In genomic region chr1:246725191-246725590, GRCh38 we compare ENCODE assay signal across 8 cellular contexts. TPM values are rescaled to one million over a fixed set of nuclear protein-coding genes. Genes with fewer than 3 reads are reported as not detected.
A peak's percentile ranks its signal among the peaks of the same experiment; 100 is the strongest.
DNase-seq lines count a peak whose midpoint lies in the region; ATAC-seq and TF ChIP-seq lines count a peak whose summit lies in the region.

No MANE protein-coding gene starts in this region.

- ATAC-seq in GM21786 (IDR thresholded peaks at IDR 0.05; ENCODE audit: unreplicated experiment) (no peak), GM18867 (IDR thresholded peaks at IDR 0.05; ENCODE audit: unreplicated experiment) (no peak)

- H3K36me3 ChIP-seq in neural progenitor cell: peaks cover 12% of the 10 kb centered on the region

- H3K27me3 Mint-ChIP-seq in CD14-positive monocyte (ENCODE audit: low read depth in 3 of 3): peaks cover 0 to 3% (median 0%) of the 10 kb centered on the region in 3 donors
- H3K27me3 Mint-ChIP-seq in neural progenitor cell (ENCODE audit: insufficient read depth, low read depth): peaks cover 4% of the 10 kb centered on the region

- H3K4me3 ChIP-seq in NB4 (ENCODE audit: low read depth, low read length) (peak overlapping the region; percentile 77), coronary artery (peak overlapping the region; percentile 91), neural progenitor cell (peak overlapping the region; percentile 97)

- peaks cover 7% of the 10 kb centered on the region for H3K4me1 ChIP-seq in neural progenitor cell

- peak overlapping the region in 1 of 2 donors; percentile 91 for H3K27ac ChIP-seq in coronary artery
- no peak overlapping the region for H3K27ac ChIP-seq in neural progenitor cell

- H3K36me3 Mint-ChIP-seq in CD14-positive monocyte (peaks cover 28 to 29% of the 10 kb centered on the region in 2 donors), neural progenitor cell (peaks cover 36% of the 10 kb centered on the region)

- peaks cover 17% of the 10 kb centered on the region for H3K79me2 ChIP-seq in neural progenitor cell (ENCODE audit: low read depth)

- H3K4me3 Mint-ChIP-seq in CD14-positive monocyte (peak overlapping the region; percentile 92 to 96), neural progenitor cell (peak overlapping the region; percentile 95)

- DNase-seq in CD14-positive monocyte (ENCODE audit: low spot score): no peak
- peak; percentile 50 for DNase-seq in NB4 (ENCODE audit: low read depth)
- DNase-seq in coronary artery (ENCODE audit: low spot score): no peak
- no peak for DNase-seq in neural progenitor cell (ENCODE audit: low spot score)
- no peak for DNase-seq in iPS-NIHi7 (ENCODE audit: extremely low spot score)
- no peak for DNase-seq in HPDE6-E6E7 (ENCODE audit: extremely low spot score)

- H3K9me3 Mint-ChIP-seq in CD14-positive monocyte (peaks cover 13 to 29% (median 23%) of the 10 kb centered on the region in 7 donors), neural progenitor cell (peaks cover 26% of the 10 kb centered on the region)

- H4K20me1 ChIP-seq in neural progenitor cell (ENCODE audit: low read depth): no peaks in the 10 kb centered on the region

- no peak overlapping the region for H3K9ac ChIP-seq in neural progenitor cell

- no peaks in the 10 kb centered on the region for H3K9me3 ChIP-seq in neural progenitor cell (ENCODE audit: low read depth)

- no peaks in the 10 kb centered on the region for H3F3A ChIP-seq in neural progenitor cell (ENCODE audit: low read depth)

- TF ChIP-seq CTCF in CD14-positive monocyte (IDR thresholded peaks at IDR 0.05) (no peak), NB4 (IDR thresholded peaks at IDR 0.05; ENCODE audit: low read depth, low read length) (no peak), coronary artery (IDR thresholded peaks at IDR 0.05) (no peak), neural progenitor cell (IDR thresholded peaks at IDR 0.05) (no peak)

- intact Hi-C loops in CD14-positive monocyte (cut with micrococcal nuclease): no loop called here

- peak overlapping the region; percentile 93 for H3K4me2 ChIP-seq in neural progenitor cell

- no peaks in the 10 kb centered on the region for H3K27me3 ChIP-seq in neural progenitor cell

- H3K4me1 Mint-ChIP-seq in CD14-positive monocyte: peaks cover 33% of the 10 kb centered on the region
- H3K4me1 Mint-ChIP-seq in neural progenitor cell: peaks cover 14% of the 10 kb centered on the region

- no peak for TF ChIP-seq POLR2A in NB4 (IDR thresholded peaks at IDR 0.05; ENCODE audit: extremely low read depth, insufficient read length)

- H3K27ac Mint-ChIP-seq in CD14-positive monocyte: peak overlapping the region in 3 of 7 donors; percentile 68 to 73 (median 70)
- H3K27ac Mint-ChIP-seq in neural progenitor cell: peak overlapping the region; percentile 96

- H2AFZ ChIP-seq in neural progenitor cell (replicated peaks): no peak overlapping the region

RNA-seq across cellular contexts. Expression of gene SCCPDH, which starts 1.0 kb away (rescaled TPM):
- 10 to 100 TPM; 22.7 to 25.3 TPM for polyA plus RNA-seq in CD14-positive monocyte
- total RNA-seq in neural progenitor cell (ENCODE audit: low replicate concordance): 46.7 and 56.3 TPM in 2 replicates
